24 cellular contexts compared by ENCODE assay signal in the genomic region with DNA sequence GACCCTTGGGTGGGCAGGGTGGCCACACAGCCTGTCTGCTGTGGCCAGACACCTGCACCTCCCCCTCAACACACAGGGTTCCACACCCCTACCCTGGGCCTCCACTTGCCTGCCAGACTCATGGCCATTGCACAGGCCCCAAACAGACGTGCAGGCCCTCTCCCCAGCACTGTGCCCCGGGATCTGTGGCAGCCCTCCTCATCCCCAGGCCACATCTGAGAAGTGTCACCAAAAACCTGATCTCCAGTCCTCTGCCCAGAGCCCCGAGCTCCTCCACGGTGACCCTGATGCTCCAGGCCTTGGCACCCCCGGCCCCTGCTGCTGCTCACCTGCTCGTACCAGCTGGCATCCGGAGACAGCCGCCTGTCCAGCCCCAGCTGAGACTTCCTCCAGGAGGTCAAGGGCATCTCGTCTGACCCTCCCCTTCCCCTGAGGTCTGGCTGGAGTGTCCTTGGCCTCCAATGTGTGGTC.
A peak's percentile ranks its signal among the peaks of the same experiment; 100 is the strongest.
DNase-seq lines count a peak whose midpoint lies in the region; ATAC-seq, FAIRE-seq and TF ChIP-seq lines count a peak whose summit lies in the region.
"Had no signal": no experiment of that assay in that cellular context is flagged by ENCODE, and none has a peak within 500 bp of the region (broad histone marks: within the 10 kb centered on the region; RNA-seq: fewer than 3 reads in every experiment).

No MANE protein-coding gene starts in this region.

- H3K4ac ChIP-seq in H1 (replicated peaks; ENCODE audit: insufficient read length, low read depth, low read length) = no peak overlapping the region

- TF ChIP-seq RAD21 in H1 (IDR thresholded peaks at IDR 0.05 in 1 of 2, conservative IDR thresholded peaks at IDR 0.05 in 1 of 2; ENCODE audit: low read depth in 2 of 2, low read length in 2 of 2) = no peak

- no peaks in the 10 kb centered on the region for H4K20me1 ChIP-seq in H1 (replicated peaks in 1 of 2; ENCODE audit: control insufficient read depth in 1 of 2, insufficient read depth in 2 of 2, low read length in 2 of 2)
- no peaks in the 10 kb centered on the region for H4K20me1 ChIP-seq in hepatocyte (ENCODE audit: insufficient read depth, poor library complexity, severe bottlenecking)

- no peaks in the 10 kb centered on the region for H3K27me3 ChIP-seq in H1 (replicated peaks in 1 of 4; ENCODE audit: control insufficient read depth in 3 of 4, extremely low read depth in 1 of 4, insufficient read depth in 3 of 4, low read length in 3 of 4)
- no peaks in the 10 kb centered on the region for H3K27me3 ChIP-seq in upper lobe of left lung
- H3K27me3 ChIP-seq in hepatocyte = no peaks in the 10 kb centered on the region
- H3K27me3 ChIP-seq: adrenal gland, colonic mucosa had no signal

- WGBS in H1 (ENCODE audit: extremely low coverage in 1 of 2, insufficient coverage in 1 of 2, insufficient read length in 1 of 2, insufficient replicate concordance in 2 of 2, low coverage in 1 of 2, low lambda C conversion rate in 2 of 2, missing lambda C conversion rate in 1 of 2), 2 experiments = 71% methylated on average over 9 of the region's 9 CpGs; no CpG with 5 or more reads in 1 of the 2 experiments
- WGBS in upper lobe of left lung, 2 donors = 92% methylated on average over 9 of the region's 9 CpGs; no CpG with 5 or more reads in 1 of the 2 donors
- 82% methylated on average over 9 of the region's 9 CpGs for WGBS in hepatocyte (ENCODE audit: low lambda C conversion rate, missing lambda C conversion rate)

- H3K27ac ChIP-seq in H1 (ENCODE audit: low read depth, low read length) (no peak overlapping the region), upper lobe of left lung (no peak overlapping the region), hepatocyte (no peak overlapping the region)
- H3K27ac ChIP-seq: adrenal gland, colonic mucosa, GM23248, KMS-11 had no signal

- DNase-seq in activated naive CD4-positive, alpha-beta T cell treated with anti-CD3 and anti-CD28 coated beads, Interleukin-2, amount 10 ng/mL, durations not matched to agents 7 days and 5 days = peak; percentile 7
- no peak for DNase-seq in activated naive CD4-positive, alpha-beta T cell treated with anti-CD3 and anti-CD28 coated beads, Interleukin-2, amount 50 U/mL, for 16 hours
- no peak for DNase-seq in H1 (ENCODE audit: low read depth in 1 of 2, low spot score in 2 of 2)
- DNase-seq in posterior vena cava (ENCODE audit: low spot score) = peak; percentile 70
- peak; percentile 20 to 68 for DNase-seq in upper lobe of left lung
- no peak for DNase-seq in stimulated activated naive CD4-positive, alpha-beta T cell (lab: John Stamatoyannopoulos, UW)
- DNase-seq in hepatocyte (ENCODE audit: low spot score) = no peak
- no peak for DNase-seq in natural killer cell
- DNase-seq: ACHN; C1 segment of cervical spinal cord; colonic mucosa; GM23248; mesenchymal stem cell; NCI-H1694 treated with DMSO at 0.1 percent for 48 hours; NCI-H748 treated with DMSO at 0.1 percent for 48 hours; SHP77 treated with DMSO at 0.1 percent for 48 hours; stimulated activated CD4-positive, alpha-beta T cell treated with anti-CD3 and anti-CD28 coated beads, Interleukin-1b, Interleukin-23, amount 100 ng/mL, for 48 hours had no signal

- POLR2A ChIA-PET in H1 (lab: Charles Lee; ENCODE audit: partially characterized antibody) = no interaction called here

- H3K27ac Mint-ChIP-seq in activated naive CD4-positive, alpha-beta T cell treated with anti-CD3 and anti-CD28 coated beads, Interleukin-2, amount 10 ng/mL, durations not matched to agents 7 days and 5 days = no peak overlapping the region
- H3K27ac Mint-ChIP-seq in natural killer cell = no peak overlapping the region
- H3K27ac Mint-ChIP-seq: activated T-helper 17 cell treated with anti-CD3 and anti-CD28 coated beads, Interleukin-2, amount 50 U/mL, for 72 hours; nephron; stimulated activated memory B cell treated with anti-CD40 and anti-IgM and Interleukin-4, amounts not matched to agents 10 μg/mL and 1 μg/mL and 100 μg/mL, for 72 hours had no signal

- H2AFZ ChIP-seq in H1 (ENCODE audit: low read length) = no peak overlapping the region
- H2AFZ ChIP-seq in hepatocyte = no peak overlapping the region
- H2AFZ ChIP-seq: GM23248 had no signal

- H3K4me1 ChIP-seq in H1 (replicated peaks in 1 of 4; ENCODE audit: control insufficient read depth in 3 of 4, insufficient read depth in 4 of 4, low read length in 3 of 4) (no peaks in the 10 kb centered on the region; a peak in 1 of 7 replicates), upper lobe of left lung (peaks cover 0 to 28% (median 9%) of the 10 kb centered on the region in 4 donors), hepatocyte (ENCODE audit: insufficient read depth) (no peaks in the 10 kb centered on the region)
- H3K4me1 ChIP-seq: adrenal gland, colonic mucosa had no signal

- H3K14ac ChIP-seq in H1 (ENCODE audit: insufficient read length) = no peak overlapping the region

- H2BK20ac ChIP-seq in H1 (ENCODE audit: low read length) = no peak overlapping the region

- H3K4me3 Mint-ChIP-seq in activated naive CD4-positive, alpha-beta T cell treated with anti-CD3 and anti-CD28 coated beads, Interleukin-2, amount 10 ng/mL, durations not matched to agents 7 days and 5 days = no peak overlapping the region
- no peak overlapping the region for H3K4me3 Mint-ChIP-seq in natural killer cell
- H3K4me3 Mint-ChIP-seq: activated T-helper 17 cell treated with anti-CD3 and anti-CD28 coated beads, Interleukin-2, amount 50 U/mL, for 72 hours; nephron; stimulated activated memory B cell treated with anti-CD40 and anti-IgM and Interleukin-4, amounts not matched to agents 10 μg/mL and 1 μg/mL and 100 μg/mL, for 72 hours had no signal

- H2BK120ac ChIP-seq in H1 (replicated peaks; ENCODE audit: low read depth, low read length) = no peak overlapping the region

- no peak overlapping the region for H2BK12ac ChIP-seq in H1 (ENCODE audit: low read depth, low read length)

- H3K56ac ChIP-seq in H1 (replicated peaks; ENCODE audit: insufficient read length, low read depth, low read length) = no peak overlapping the region

- no peaks in the 10 kb centered on the region for H3K9me3 Mint-ChIP-seq in activated naive CD4-positive, alpha-beta T cell treated with anti-CD3 and anti-CD28 coated beads, Interleukin-2, amount 10 ng/mL, durations not matched to agents 7 days and 5 days
- H3K9me3 Mint-ChIP-seq in natural killer cell = no peaks in the 10 kb centered on the region
- H3K9me3 Mint-ChIP-seq: activated T-helper 17 cell treated with anti-CD3 and anti-CD28 coated beads, Interleukin-2, amount 50 U/mL, for 72 hours; nephron; stimulated activated memory B cell treated with anti-CD40 and anti-IgM and Interleukin-4, amounts not matched to agents 10 μg/mL and 1 μg/mL and 100 μg/mL, for 72 hours had no signal

- H3K9me2 ChIP-seq in hepatocyte (replicated peaks; ENCODE audit: insufficient read depth) = no peaks in the 10 kb centered on the region

- no peak for TF ChIP-seq EP300 in H1 (IDR thresholded peaks at IDR 0.05; ENCODE audit: borderline replicate concordance in 1 of 2, low read depth in 2 of 2, low read length in 2 of 2)
- TF ChIP-seq EP300 in upper lobe of left lung (IDR thresholded peaks at IDR 0.05) = no peak

- H3K4me2 ChIP-seq in H1 (ENCODE audit: insufficient read depth in 1 of 2, low read depth in 2 of 2, low read length in 2 of 2) (no peak overlapping the region), hepatocyte (no peak overlapping the region)
- H3K4me2 ChIP-seq: KMS-11 had no signal

- no peaks in the 10 kb centered on the region for H3K36me3 ChIP-seq in H1 (ENCODE audit: control insufficient read depth in 2 of 4, insufficient read depth in 4 of 4, low read length in 3 of 4)
- H3K36me3 ChIP-seq in upper lobe of left lung = no peaks in the 10 kb centered on the region
- no peaks in the 10 kb centered on the region for H3K36me3 ChIP-seq in hepatocyte (replicated peaks; ENCODE audit: insufficient read depth, low read depth)
- H3K36me3 ChIP-seq: adrenal gland, colonic mucosa had no signal

- no peaks in the 10 kb centered on the region for H3K23me2 ChIP-seq in H1 (ENCODE audit: low read depth, low read length)

- FAIRE-seq in H1 (lab: Jason Lieb, UNC) = no peak
- FAIRE-seq: D721Med, HTR-8/SVneo had no signal

- peak in 1 of 2 donors; percentile 21 for ATAC-seq in upper lobe of left lung (ENCODE audit: low FRiP score in 2 of 2)
- no peak for ATAC-seq in natural killer cell
- ATAC-seq: activated T-helper 17 cell treated with anti-CD3 and anti-CD28 coated beads, Interleukin-2, amount 50 U/mL, for 72 hours; stimulated activated memory B cell treated with anti-CD40 and anti-IgM and Interleukin-4, amounts not matched to agents 10 μg/mL and 1 μg/mL and 100 μg/mL, for 72 hours had no signal

- no peaks in the 10 kb centered on the region for H3K36me3 Mint-ChIP-seq in activated naive CD4-positive, alpha-beta T cell treated with anti-CD3 and anti-CD28 coated beads, Interleukin-2, amount 10 ng/mL, durations not matched to agents 7 days and 5 days
- H3K36me3 Mint-ChIP-seq in natural killer cell = no peaks in the 10 kb centered on the region
- H3K36me3 Mint-ChIP-seq: stimulated activated memory B cell treated with anti-CD40 and anti-IgM and Interleukin-4, amounts not matched to agents 10 μg/mL and 1 μg/mL and 100 μg/mL, for 72 hours had no signal

- no peak overlapping the region for H4K91ac ChIP-seq in H1 (replicated peaks; ENCODE audit: insufficient read length, low read length)

- H3K9me3 ChIP-seq in H1 (ENCODE audit: insufficient read depth in 2 of 2, low read depth in 1 of 2, low read length in 1 of 2) = peaks cover 0 to 5% of the 10 kb centered on the region in 2 experiments; a peak in 1 of 4 replicates
- H3K9me3 ChIP-seq in upper lobe of left lung = no peaks in the 10 kb centered on the region
- H3K9me3 ChIP-seq in hepatocyte (ENCODE audit: low read depth) = no peaks in the 10 kb centered on the region
- H3K9me3 ChIP-seq: adrenal gland, colonic mucosa had no signal

- no peaks in the 10 kb centered on the region for H3K79me1 ChIP-seq in H1 (ENCODE audit: low read depth, low read length)

- no peak overlapping the region for H3K23ac ChIP-seq in H1 (ENCODE audit: insufficient read length)

- TF ChIP-seq POLR2A in H1 (IDR thresholded peaks at IDR 0.05; ENCODE audit: control extremely low read depth in 1 of 2, low read depth in 2 of 2, low read length in 2 of 2) = no peak
- no peak for TF ChIP-seq POLR2A in upper lobe of left lung (IDR thresholded peaks at IDR 0.05)

- H3K79me2 ChIP-seq in H1 (ENCODE audit: control insufficient read depth in 1 of 2, insufficient read depth in 2 of 2, low read length in 2 of 2) (no peaks in the 10 kb centered on the region), hepatocyte (no peaks in the 10 kb centered on the region)

- no peak overlapping the region for H3K18ac ChIP-seq in H1 (ENCODE audit: extremely low read depth, low read length)

- H2BK5ac ChIP-seq in H1 (ENCODE audit: low read depth, low read length) = no peak overlapping the region

- H3K4me3 ChIP-seq in H1 (ENCODE audit: extremely low read depth in 1 of 4, insufficient read depth in 2 of 4, low read depth in 3 of 4, low read length in 4 of 4) (no peak overlapping the region), upper lobe of left lung (no peak overlapping the region), hepatocyte (no peak overlapping the region)
- H3K4me3 ChIP-seq: adrenal gland, colonic mucosa, GM23248 had no signal

- H4K8ac ChIP-seq in H1 (ENCODE audit: extremely low read depth, insufficient read depth, low read length) = 0 out of 2 replicates have a peak overlapping the region, but pooled peaks have one; percentile 20

- no peak overlapping the region for H4K5ac ChIP-seq in H1 (ENCODE audit: insufficient read length, low read depth, low read length)

- H3K4me1 Mint-ChIP-seq in activated naive CD4-positive, alpha-beta T cell treated with anti-CD3 and anti-CD28 coated beads, Interleukin-2, amount 10 ng/mL, durations not matched to agents 7 days and 5 days = no peaks in the 10 kb centered on the region
- H3K4me1 Mint-ChIP-seq in natural killer cell = peaks cover 0 to 15% of the 10 kb centered on the region in 2 donors
- H3K4me1 Mint-ChIP-seq: activated T-helper 17 cell treated with anti-CD3 and anti-CD28 coated beads, Interleukin-2, amount 50 U/mL, for 72 hours had no signal

- H3K27me3 Mint-ChIP-seq in activated naive CD4-positive, alpha-beta T cell treated with anti-CD3 and anti-CD28 coated beads, Interleukin-2, amount 10 ng/mL, durations not matched to agents 7 days and 5 days = peaks cover 5% of the 10 kb centered on the region
- H3K27me3 Mint-ChIP-seq in natural killer cell (ENCODE audit: low read depth in 2 of 2) = peaks cover 0 to 3% of the 10 kb centered on the region in 2 donors

- CTCF ChIA-PET in activated naive CD4-positive, alpha-beta T cell treated with anti-CD3 and anti-CD28 coated beads, Interleukin-2, amount 10 ng/mL, durations not matched to agents 7 days and 5 days (lab: Charles Lee) = no interaction called here
- CTCF ChIA-PET in H1 (lab: Charles Lee; ENCODE audit: partially characterized antibody) = no interaction called here

- intact Hi-C loops in posterior vena cava (cut with DNase I) = no loop called here
- intact Hi-C loops in natural killer cell (cut with micrococcal nuclease) = no loop called here

- H2AK5ac ChIP-seq in H1 (ENCODE audit: low read depth, low read length) = no peak overlapping the region

- no peak overlapping the region for H3K9ac ChIP-seq in H1 (replicated peaks in 1 of 4; ENCODE audit: extremely low read depth in 1 of 4, low read depth in 3 of 4, low read length in 3 of 4)
- H3K9ac ChIP-seq: GM23248, KMS-11 had no signal

- H2BK15ac ChIP-seq in H1 (ENCODE audit: low read length) = no peak overlapping the region

- TF ChIP-seq CTCF in H1 (IDR thresholded peaks at IDR 0.05; ENCODE audit: control extremely low read depth in 1 of 3, insufficient read depth in 1 of 3, low read depth in 1 of 3, low read length in 3 of 3) = no peak
- no peak for TF ChIP-seq CTCF in upper lobe of left lung (IDR thresholded peaks at IDR 0.05)
- TF ChIP-seq CTCF in hepatocyte (IDR thresholded peaks at IDR 0.05; ENCODE audit: poor library complexity) = no peak
- TF ChIP-seq CTCF in natural killer cell (IDR thresholded peaks at IDR 0.05) = no peak

Comparison
In these comparisons a context has a peak if more than half of its experiments do, and no peak if none do; other contexts are left out.
1. DNase-seq: peak in activated naive CD4-positive, alpha-beta T cell treated with anti-CD3 and anti-CD28 coated beads, Interleukin-2, amount 10 ng/mL, durations not matched to agents 7 days and 5 days (single experiment), posterior vena cava (single experiment) and upper lobe of left lung (2 of 2); none in activated naive CD4-positive, alpha-beta T cell treated with anti-CD3 and anti-CD28 coated beads, Interleukin-2, amount 50 U/mL, for 16 hours (single experiment), H1 (0 of 2), stimulated activated naive CD4-positive, alpha-beta T cell (0 of 6), hepatocyte (single experiment) and natural killer cell (single experiment).